Comparison of ENCODE assay signal across 26 cellular contexts in the genomic region with DNA sequence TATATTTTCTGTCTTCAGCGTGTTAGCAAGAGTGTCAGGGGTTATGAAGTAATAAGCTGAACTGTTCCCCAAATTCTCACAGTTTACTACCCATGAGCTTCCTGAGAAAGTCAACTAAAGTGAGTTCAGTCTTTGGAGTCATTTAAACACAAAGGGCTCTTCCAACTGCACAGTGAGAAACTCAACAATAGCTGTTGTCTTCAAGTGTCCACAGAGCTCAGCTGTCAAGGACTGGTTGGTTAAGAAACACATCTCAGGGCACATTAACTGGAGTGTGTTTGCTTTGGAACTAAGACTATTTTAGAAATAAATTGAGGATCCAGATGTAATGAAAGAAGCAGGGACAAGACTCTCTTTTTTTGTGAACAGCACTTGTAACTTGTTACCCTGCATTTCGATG.
"Had no signal": no experiment of that assay in that cellular context is flagged by ENCODE, and none has a peak within 500 bp of the region (broad histone marks: within the 10 kb centered on the region; RNA-seq: fewer than 3 reads in every experiment).

No MANE protein-coding gene starts in this region.

- H3K4me1 Mint-ChIP-seq: activated CD4-positive, alpha-beta T cell treated with anti-CD3 and anti-CD28 coated beads, Interleukin-2, amount 10 ng/mL, durations not matched to agents 24 days and 14 days; activated CD8-positive, alpha-beta memory T cell treated with anti-CD3 and anti-CD28 coated beads, Interleukin-2, amount 10 ng/mL, durations not matched to agents 7 days and 5 days; activated T-helper 17 cell treated with anti-CD3 and anti-CD28 coated beads, Interleukin-2, amount 50 U/mL, for 72 hours had no signal

- H3K4me3 Mint-ChIP-seq: activated CD4-positive, alpha-beta T cell treated with anti-CD3 and anti-CD28 coated beads, Interleukin-2, amount 10 ng/mL, durations not matched to agents 24 days and 14 days; activated CD8-positive, alpha-beta memory T cell treated with anti-CD3 and anti-CD28 coated beads, Interleukin-2, amount 10 ng/mL, durations not matched to agents 7 days and 5 days; activated naive CD4-positive, alpha-beta T cell treated with anti-CD3 and anti-CD28 coated beads for 36 hours; activated naive CD8-positive, alpha-beta T cell; activated T-helper 17 cell treated with anti-CD3 and anti-CD28 coated beads, Interleukin-2, amount 50 U/mL, for 72 hours; brain had no signal

- ATAC-seq: activated CD4-positive, CD25-positive, alpha-beta regulatory T cell treated with anti-CD3 and anti-CD28 coated beads, Interleukin-2, amount 50 U/mL, for 24 hours; activated CD8-positive, alpha-beta memory T cell treated with anti-CD3 and anti-CD28 coated beads, Interleukin-2, amount 10 ng/mL, durations not matched to agents 7 days and 5 days; activated T-helper 17 cell treated with anti-CD3 and anti-CD28 coated beads, Interleukin-2, amount 50 U/mL, for 72 hours; K562; SK-N-SH treated with all-trans-retinoic acid at 6 μM for 48 hours had no signal

- DNase-seq: activated CD4-positive, alpha-beta T cell treated with anti-CD3 and anti-CD28 coated beads, Interleukin-2, amount 10 ng/mL, durations not matched to agents 24 days and 14 days; activated CD4-positive, alpha-beta T cell treated with anti-CD3 and anti-CD28 coated beads, Interleukin-2, amount 50 U/mL, for 48 hours; activated CD8-positive, alpha-beta memory T cell treated with anti-CD3 and anti-CD28 coated beads, Interleukin-2, amount 10 ng/mL, durations not matched to agents 7 days and 5 days; activated gamma-delta T cell; activated naive CD4-positive, alpha-beta T cell treated with anti-CD3 and anti-CD28 coated beads for 36 hours; activated T-cell treated with anti-CD3 and anti-CD28 coated beads for 4 hours; activated T-cell treated with anti-CD3 and anti-CD28 coated beads, Interleukin-2, amount 50 U/mL, for 48 hours; amygdala; Karpas-422; NCI-H1092; NCI-H2029; NCI-H2171; NCI-H226; NCI-H510A treated with DMSO at 0.1 percent for 48 hours; NCI-H69; Peyer's patch; Right ventricle myocardium superior; SJCRH30; SW 1271 had no signal

- H3K4me3 ChIP-seq: K562, Peyer's patch, SJCRH30 had no signal

- H3K27ac Mint-ChIP-seq: activated CD4-positive, alpha-beta T cell treated with anti-CD3 and anti-CD28 coated beads, Interleukin-2, amount 10 ng/mL, durations not matched to agents 24 days and 14 days; activated CD8-positive, alpha-beta memory T cell treated with anti-CD3 and anti-CD28 coated beads, Interleukin-2, amount 10 ng/mL, durations not matched to agents 7 days and 5 days; activated naive CD4-positive, alpha-beta T cell treated with anti-CD3 and anti-CD28 coated beads for 36 hours; activated naive CD8-positive, alpha-beta T cell; activated T-helper 17 cell treated with anti-CD3 and anti-CD28 coated beads, Interleukin-2, amount 50 U/mL, for 72 hours had no signal

- H3K36me3 ChIP-seq: Peyer's patch, SJCRH30 had no signal

- H3K27me3 Mint-ChIP-seq: activated CD4-positive, alpha-beta T cell treated with anti-CD3 and anti-CD28 coated beads, Interleukin-2, amount 10 ng/mL, durations not matched to agents 24 days and 14 days; activated naive CD8-positive, alpha-beta T cell; brain had no signal

- H3K4me1 ChIP-seq: Peyer's patch, SJCRH30 had no signal

- H3K9me3 Mint-ChIP-seq: activated CD4-positive, alpha-beta T cell treated with anti-CD3 and anti-CD28 coated beads, Interleukin-2, amount 10 ng/mL, durations not matched to agents 24 days and 14 days; activated naive CD4-positive, alpha-beta T cell treated with anti-CD3 and anti-CD28 coated beads for 36 hours; activated T-helper 17 cell treated with anti-CD3 and anti-CD28 coated beads, Interleukin-2, amount 50 U/mL, for 72 hours had no signal

- H3K9me3 ChIP-seq: Peyer's patch, SJCRH30 had no signal

- H3K27ac ChIP-seq: Peyer's patch, RWPE1, SJCRH30 had no signal

- H3K36me3 Mint-ChIP-seq: activated CD8-positive, alpha-beta memory T cell treated with anti-CD3 and anti-CD28 coated beads, Interleukin-2, amount 10 ng/mL, durations not matched to agents 7 days and 5 days; activated naive CD8-positive, alpha-beta T cell; brain had no signal
